Comparison of ENCODE assay signal across 1 cellular context in the genomic region with DNA sequence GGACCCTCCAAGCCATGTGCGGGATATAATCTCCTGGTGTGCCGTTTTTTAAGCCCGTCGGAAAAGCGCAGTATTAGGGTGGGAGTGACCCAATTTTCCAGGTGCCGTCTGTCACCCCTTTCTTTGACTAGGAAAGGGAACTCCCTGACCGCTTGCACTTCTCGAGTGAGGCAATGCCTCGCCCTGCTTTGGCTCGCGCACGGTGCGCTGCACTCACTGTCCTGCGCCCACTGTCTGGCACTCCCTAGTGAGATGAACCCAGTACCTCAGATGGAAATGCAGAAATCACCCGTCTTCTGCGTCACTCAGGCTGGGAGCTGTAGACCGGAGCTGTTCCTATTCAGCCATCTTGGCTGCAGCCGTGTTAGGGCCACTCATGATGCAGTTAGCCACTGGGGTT. TPM values are rescaled to one million over a fixed set of nuclear protein-coding genes. Genes with fewer than 3 reads are reported as not detected.
"Had no signal": no experiment of that assay in that cellular context is flagged by ENCODE, and none has a peak within 500 bp of the region (broad histone marks: within the 10 kb centered on the region; RNA-seq: fewer than 3 reads in every experiment).

No MANE protein-coding gene starts in this region.

RNA-seq across cellular contexts. Expression of a gene that starts 37.6 kb away (rescaled TPM):
- total RNA-seq: OCI-LY7 had no signal
